Comparison of ENCODE assay signal across 7 cellular contexts in genomic region chr2:150911766-150912280, GRCh38.
DNase-seq lines count a peak whose midpoint lies in the region; ATAC-seq and TF ChIP-seq lines count a peak whose summit lies in the region.

No MANE protein-coding gene starts in this region.

- H3K27ac ChIP-seq in lower lobe of right lung, result peak overlapping the region; percentile 55
- H3K27ac ChIP-seq in vagina, result peak overlapping the region; percentile 73

- intact Hi-C loops in lower lobe of right lung (cut with DNase I), result no loop called here
- intact Hi-C loops in vagina (cut with DNase I), result no loop called here

- DNase-seq in MG63, result peak; percentile 73
- DNase-seq in chondrocyte (ENCODE audit: low spot score), result no peak
- peak; percentile 58 for DNase-seq in lower lobe of right lung
- no peak for DNase-seq in vagina (ENCODE audit: extremely low spot score in 2 of 2)
- no peak for DNase-seq in COLO668 (lab: John Stamatoyannopoulos, UW; ENCODE audit: unreplicated experiment)

- ATAC-seq in lower lobe of right lung (peak; percentile 83), GM21786 (IDR thresholded peaks at IDR 0.05; ENCODE audit: unreplicated experiment) (no peak), HG03354 (IDR thresholded peaks at IDR 0.05; ENCODE audit: poor library complexity, severe bottlenecking, unreplicated experiment) (no peak)

- no peaks in the 10 kb centered on the region for H3K36me3 Mint-ChIP-seq in chondrocyte (ENCODE audit: low read depth)

- TF ChIP-seq POLR2A in vagina (IDR thresholded peaks at IDR 0.05), result no peak

- peaks cover 5% of the 10 kb centered on the region for H3K9me3 Mint-ChIP-seq in chondrocyte (ENCODE audit: low read depth)

- H3K4me1 Mint-ChIP-seq in chondrocyte (ENCODE audit: low read depth), result peaks cover 7% of the 10 kb centered on the region

- H3K27ac Mint-ChIP-seq in chondrocyte (ENCODE audit: unreplicated experiment), result peak overlapping the region; percentile 67

- H3K4me3 ChIP-seq in MG63 (0 out of 2 replicates have a peak overlapping the region, but pooled peaks have one; percentile 1), lower lobe of right lung (no peak overlapping the region), vagina (no peak overlapping the region)

- H3K4me1 ChIP-seq in lower lobe of right lung, result no peaks in the 10 kb centered on the region
- peaks cover 11% of the 10 kb centered on the region for H3K4me1 ChIP-seq in vagina

- TF ChIP-seq CTCF in chondrocyte (IDR thresholded peaks at IDR 0.05), result peak; percentile 74
- TF ChIP-seq CTCF in lower lobe of right lung (IDR thresholded peaks at IDR 0.05), result peak; percentile 20
- peak in 1 of 3 experiments; percentile 19 for TF ChIP-seq CTCF in vagina (IDR thresholded peaks at IDR 0.05)

- H3K4me3 Mint-ChIP-seq in chondrocyte (ENCODE audit: unreplicated experiment), result no peak overlapping the region

- H3K27me3 ChIP-seq in MG63 (no peaks in the 10 kb centered on the region), lower lobe of right lung (ENCODE audit: low read depth) (no peaks in the 10 kb centered on the region), vagina (no peaks in the 10 kb centered on the region)

- H3K27me3 Mint-ChIP-seq in chondrocyte (ENCODE audit: low read depth), result no peaks in the 10 kb centered on the region

- no peaks in the 10 kb centered on the region for H3K9me3 ChIP-seq in MG63
- no peaks in the 10 kb centered on the region for H3K9me3 ChIP-seq in lower lobe of right lung
- H3K9me3 ChIP-seq in vagina, result no peaks in the 10 kb centered on the region

- H3K36me3 ChIP-seq in MG63 (no peaks in the 10 kb centered on the region), lower lobe of right lung (no peaks in the 10 kb centered on the region), vagina (no peaks in the 10 kb centered on the region)

Comparison
In these comparisons a context has a peak if more than half of its experiments do, and no peak if none do; other contexts are left out.
1. DNase-seq: peak in MG63 (single experiment) and lower lobe of right lung (single experiment); none in chondrocyte (single experiment), vagina (0 of 2) and COLO668 (single experiment).
2. ATAC-seq: peak in lower lobe of right lung (2 of 2); none in GM21786 (single experiment) and HG03354 (single experiment).